1 cellular context compared by ENCODE assay signal in the genomic region with DNA sequence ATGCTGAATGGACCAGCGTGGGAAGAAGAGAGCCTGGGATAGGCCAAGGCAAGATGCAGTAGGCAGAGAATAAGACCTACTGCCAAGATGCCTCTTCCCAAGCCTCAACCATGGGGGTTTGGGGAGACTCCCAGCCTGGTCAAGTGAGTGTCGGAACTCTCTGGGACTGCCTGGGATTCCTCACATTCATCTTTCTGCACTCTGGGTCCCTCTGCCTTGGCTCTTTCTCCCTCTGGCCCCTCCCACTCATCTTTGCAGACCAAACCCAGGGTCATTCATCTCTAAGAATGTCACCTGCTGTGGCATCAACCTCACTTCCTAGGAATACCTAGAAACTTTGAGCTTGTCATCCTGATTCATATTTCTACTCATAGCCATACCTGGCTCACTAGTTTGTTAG.
TF ChIP-seq lines count a peak whose summit lies in the region.

No MANE protein-coding gene starts in this region.

TF ChIP-seq in GM23338, 12 proteins besides CTCF, POLR2A, EP300 and RAD21 (continued from another document):
- no peak for TF ChIP-seq REST (IDR thresholded peaks at IDR 0.05; ENCODE audit: unreplicated experiment)
